1 cellular context compared by ENCODE assay signal in the genomic region with DNA sequence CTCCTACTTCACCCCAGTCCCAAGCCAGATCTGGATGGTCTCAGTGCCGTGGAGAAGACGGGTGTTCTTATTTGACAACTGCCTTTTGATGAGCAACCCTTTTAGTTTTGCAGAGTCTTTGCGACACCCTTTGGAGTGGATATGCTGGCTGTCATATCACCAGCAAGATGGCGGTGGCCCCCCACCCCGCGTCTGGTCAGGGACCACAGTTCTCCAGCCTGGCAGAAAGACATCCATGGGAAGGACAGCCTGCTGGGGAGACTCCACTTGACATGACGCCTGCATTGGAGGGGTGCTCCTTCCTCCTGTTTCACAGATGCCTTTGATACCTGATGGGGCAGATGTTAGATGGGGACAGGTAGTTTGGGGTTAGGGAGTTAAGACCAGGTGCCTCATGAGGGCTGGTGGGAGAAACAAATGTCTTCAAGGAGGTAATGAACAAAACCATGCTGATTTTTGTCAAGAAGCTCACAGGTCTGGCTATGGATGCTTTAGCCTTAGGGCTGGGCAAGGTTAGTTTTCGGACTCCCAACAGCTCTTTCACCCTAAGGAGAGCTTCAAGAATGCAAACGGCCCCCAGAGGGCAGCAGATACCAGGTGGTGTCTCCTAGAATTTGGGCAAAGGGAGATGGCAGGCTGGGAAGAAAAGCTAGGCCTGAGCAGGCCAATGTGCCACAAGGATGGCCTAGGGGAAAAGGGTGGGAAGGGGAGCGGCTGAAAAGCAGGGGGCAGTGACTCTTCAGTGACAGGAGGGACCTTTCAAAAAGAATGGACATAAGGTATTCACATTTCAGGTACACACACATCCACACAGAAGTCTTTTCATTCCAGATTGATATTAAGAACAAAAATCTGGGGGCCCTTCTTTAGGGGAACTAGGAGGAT.
TF ChIP-seq lines count a peak whose summit lies in the region.

No MANE protein-coding gene starts in this region.

TF ChIP-seq in SK-N-SH treated with all-trans-retinoic acid at 6 μM for 48 hours, 23 proteins besides CTCF, POLR2A, EP300 and RAD21 (continued from another document):
- TF ChIP-seq, protein P1, sequence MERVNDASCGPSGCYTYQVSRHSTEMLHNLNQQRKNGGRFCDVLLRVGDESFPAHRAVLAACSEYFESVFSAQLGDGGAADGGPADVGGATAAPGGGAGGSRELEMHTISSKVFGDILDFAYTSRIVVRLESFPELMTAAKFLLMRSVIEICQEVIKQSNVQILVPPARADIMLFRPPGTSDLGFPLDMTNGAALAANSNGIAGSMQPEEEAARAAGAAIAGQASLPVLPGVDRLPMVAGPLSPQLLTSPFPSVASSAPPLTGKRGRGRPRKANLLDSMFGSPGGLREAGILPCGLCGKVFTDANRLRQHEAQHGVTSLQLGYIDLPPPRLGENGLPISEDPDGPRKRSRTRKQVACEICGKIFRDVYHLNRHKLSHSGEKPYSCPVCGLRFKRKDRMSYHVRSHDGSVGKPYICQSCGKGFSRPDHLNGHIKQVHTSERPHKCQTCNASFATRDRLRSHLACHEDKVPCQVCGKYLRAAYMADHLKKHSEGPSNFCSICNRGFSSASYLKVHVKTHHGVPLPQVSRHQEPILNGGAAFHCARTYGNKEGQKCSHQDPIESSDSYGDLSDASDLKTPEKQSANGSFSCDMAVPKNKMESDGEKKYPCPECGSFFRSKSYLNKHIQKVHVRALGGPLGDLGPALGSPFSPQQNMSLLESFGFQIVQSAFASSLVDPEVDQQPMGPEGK (CRISPR knock-in tag; IDR thresholded peaks at IDR 0.05; ENCODE audit: borderline replicate concordance): no peak
- no peak for TF ChIP-seq PPARA (CRISPR knock-in tag; IDR thresholded peaks at IDR 0.05; ENCODE audit: borderline replicate concordance)
- TF ChIP-seq, protein P2, sequence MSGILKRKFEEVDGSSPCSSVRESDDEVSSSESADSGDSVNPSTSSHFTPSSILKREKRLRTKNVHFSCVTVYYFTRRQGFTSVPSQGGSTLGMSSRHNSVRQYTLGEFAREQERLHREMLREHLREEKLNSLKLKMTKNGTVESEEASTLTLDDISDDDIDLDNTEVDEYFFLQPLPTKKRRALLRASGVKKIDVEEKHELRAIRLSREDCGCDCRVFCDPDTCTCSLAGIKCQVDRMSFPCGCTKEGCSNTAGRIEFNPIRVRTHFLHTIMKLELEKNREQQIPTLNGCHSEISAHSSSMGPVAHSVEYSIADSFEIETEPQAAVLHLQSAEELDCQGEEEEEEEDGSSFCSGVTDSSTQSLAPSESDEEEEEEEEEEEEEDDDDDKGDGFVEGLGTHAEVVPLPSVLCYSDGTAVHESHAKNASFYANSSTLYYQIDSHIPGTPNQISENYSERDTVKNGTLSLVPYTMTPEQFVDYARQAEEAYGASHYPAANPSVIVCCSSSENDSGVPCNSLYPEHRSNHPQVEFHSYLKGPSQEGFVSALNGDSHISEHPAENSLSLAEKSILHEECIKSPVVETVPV (CRISPR knock-in tag; IDR thresholded peaks at IDR 0.05): no peak
- TF ChIP-seq ZNF70 (CRISPR knock-in tag; IDR thresholded peaks at IDR 0.05): no peak
- no peak for TF ChIP-seq ZFP30 (CRISPR knock-in tag; IDR thresholded peaks at IDR 0.05)
- no peak for TF ChIP-seq ZFP3 (CRISPR knock-in tag; IDR thresholded peaks at IDR 0.05)
- TF ChIP-seq ZC3H10 (CRISPR knock-in tag; IDR thresholded peaks at IDR 0.05): no peak
- TF ChIP-seq, protein P3, sequence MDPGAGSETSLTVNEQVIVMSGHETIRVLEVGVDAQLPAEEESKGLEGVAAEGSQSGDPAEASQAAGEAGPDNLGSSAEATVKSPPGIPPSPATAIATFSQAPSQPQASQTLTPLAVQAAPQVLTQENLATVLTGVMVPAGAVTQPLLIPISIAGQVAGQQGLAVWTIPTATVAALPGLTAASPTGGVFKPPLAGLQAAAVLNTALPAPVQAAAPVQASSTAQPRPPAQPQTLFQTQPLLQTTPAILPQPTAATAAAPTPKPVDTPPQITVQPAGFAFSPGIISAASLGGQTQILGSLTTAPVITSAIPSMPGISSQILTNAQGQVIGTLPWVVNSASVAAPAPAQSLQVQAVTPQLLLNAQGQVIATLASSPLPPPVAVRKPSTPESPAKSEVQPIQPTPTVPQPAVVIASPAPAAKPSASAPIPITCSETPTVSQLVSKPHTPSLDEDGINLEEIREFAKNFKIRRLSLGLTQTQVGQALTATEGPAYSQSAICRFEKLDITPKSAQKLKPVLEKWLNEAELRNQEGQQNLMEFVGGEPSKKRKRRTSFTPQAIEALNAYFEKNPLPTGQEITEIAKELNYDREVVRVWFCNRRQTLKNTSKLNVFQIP (CRISPR knock-in tag; IDR thresholded peaks at IDR 0.05; ENCODE audit: borderline replicate concordance, low read depth): no peak
- TF ChIP-seq ZNF8 (CRISPR knock-in tag; IDR thresholded peaks at IDR 0.05): no peak
- TF ChIP-seq ZNF565 (CRISPR knock-in tag; conservative IDR thresholded peaks at IDR 0.05; ENCODE audit: low read depth): no peak
- no peak for TF ChIP-seq ESRRG (CRISPR knock-in tag; IDR thresholded peaks at IDR 0.05)
- TF ChIP-seq TOX (CRISPR knock-in tag; IDR thresholded peaks at IDR 0.05; ENCODE audit: borderline replicate concordance): no peak
- TF ChIP-seq BACH2 (CRISPR knock-in tag; IDR thresholded peaks at IDR 0.05; ENCODE audit: borderline replicate concordance): no peak
- TF ChIP-seq, protein P4, sequence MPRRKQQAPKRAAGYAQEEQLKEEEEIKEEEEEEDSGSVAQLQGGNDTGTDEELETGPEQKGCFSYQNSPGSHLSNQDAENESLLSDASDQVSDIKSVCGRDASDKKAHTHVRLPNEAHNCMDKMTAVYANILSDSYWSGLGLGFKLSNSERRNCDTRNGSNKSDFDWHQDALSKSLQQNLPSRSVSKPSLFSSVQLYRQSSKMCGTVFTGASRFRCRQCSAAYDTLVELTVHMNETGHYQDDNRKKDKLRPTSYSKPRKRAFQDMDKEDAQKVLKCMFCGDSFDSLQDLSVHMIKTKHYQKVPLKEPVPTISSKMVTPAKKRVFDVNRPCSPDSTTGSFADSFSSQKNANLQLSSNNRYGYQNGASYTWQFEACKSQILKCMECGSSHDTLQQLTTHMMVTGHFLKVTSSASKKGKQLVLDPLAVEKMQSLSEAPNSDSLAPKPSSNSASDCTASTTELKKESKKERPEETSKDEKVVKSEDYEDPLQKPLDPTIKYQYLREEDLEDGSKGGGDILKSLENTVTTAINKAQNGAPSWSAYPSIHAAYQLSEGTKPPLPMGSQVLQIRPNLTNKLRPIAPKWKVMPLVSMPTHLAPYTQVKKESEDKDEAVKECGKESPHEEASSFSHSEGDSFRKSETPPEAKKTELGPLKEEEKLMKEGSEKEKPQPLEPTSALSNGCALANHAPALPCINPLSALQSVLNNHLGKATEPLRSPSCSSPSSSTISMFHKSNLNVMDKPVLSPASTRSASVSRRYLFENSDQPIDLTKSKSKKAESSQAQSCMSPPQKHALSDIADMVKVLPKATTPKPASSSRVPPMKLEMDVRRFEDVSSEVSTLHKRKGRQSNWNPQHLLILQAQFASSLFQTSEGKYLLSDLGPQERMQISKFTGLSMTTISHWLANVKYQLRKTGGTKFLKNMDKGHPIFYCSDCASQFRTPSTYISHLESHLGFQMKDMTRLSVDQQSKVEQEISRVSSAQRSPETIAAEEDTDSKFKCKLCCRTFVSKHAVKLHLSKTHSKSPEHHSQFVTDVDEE (CRISPR knock-in tag; IDR thresholded peaks at IDR 0.05): no peak
